Comparison of ENCODE assay signal across 7 cellular contexts in genomic region chr19:10544242-10544752, GRCh38. TPM values are rescaled to one million over a fixed set of nuclear protein-coding genes. Genes with fewer than 3 reads are reported as not detected.
A peak's percentile ranks its signal among the peaks of the same experiment; 100 is the strongest.
DNase-seq lines count a peak whose midpoint lies in the region; ATAC-seq and TF ChIP-seq lines count a peak whose summit lies in the region.

No MANE protein-coding gene starts in this region.

- H3K9me3 Mint-ChIP-seq in activated naive CD4-positive, alpha-beta T cell treated with anti-CD3 and anti-CD28 coated beads, Interleukin-2, amount 50 U/mL, for 72 hours = no peaks in the 10 kb centered on the region

- ATAC-seq in activated naive CD4-positive, alpha-beta T cell treated with anti-CD3 and anti-CD28 coated beads, Interleukin-2, amount 50 U/mL, for 72 hours = peak; percentile 25 to 27

- in situ Hi-C loops in GM13977 (cut with MboI; ENCODE audit: low pct_unique_long_range_greater_than_20kb, low sequenced_read_pairs, unreplicated experiment) = no loop called here

- H3K36me3 Mint-ChIP-seq in activated naive CD4-positive, alpha-beta T cell treated with anti-CD3 and anti-CD28 coated beads, Interleukin-2, amount 50 U/mL, for 72 hours = peaks cover 0 to 8% of the 10 kb centered on the region in 2 donors

- H3K9me3 ChIP-seq in smooth muscle cell (replicated peaks; ENCODE audit: low read depth) = no peaks in the 10 kb centered on the region

- DNase-seq in GM13977 (ENCODE audit: low spot score) (peak; percentile 62), HUDEP-2 (lab: John Stamatoyannopoulos, UW; ENCODE audit: unreplicated experiment in 76 of 76) (peak in 42 of 76 experiments; percentile 13 to 69 (median 35)), smooth muscle cell (lab: John Stamatoyannopoulos, UW; ENCODE audit: unreplicated experiment) (no peak), GM19238 (ENCODE audit: insufficient read length, low spot score) (no peak), NCI-H128 (lab: John Stamatoyannopoulos, UW; ENCODE audit: unreplicated experiment) (no peak)
- DNase-seq in activated naive CD4-positive, alpha-beta T cell treated with anti-CD3 and anti-CD28 coated beads, Interleukin-2, amount 50 U/mL, for 72 hours (ENCODE audit: low spot score in 2 of 2) = peak in 1 of 2 donors; percentile 33

- H3K36me3 ChIP-seq in smooth muscle cell (ENCODE audit: low read depth) = no peaks in the 10 kb centered on the region

- peak overlapping the region; percentile 87 for H3K9ac ChIP-seq in smooth muscle cell (ENCODE audit: low read depth)

- peaks cover 9% of the 10 kb centered on the region for H4K20me1 ChIP-seq in smooth muscle cell (ENCODE audit: low read depth)

- H3K27ac Mint-ChIP-seq in activated naive CD4-positive, alpha-beta T cell treated with anti-CD3 and anti-CD28 coated beads, Interleukin-2, amount 50 U/mL, for 72 hours = peak overlapping the region; percentile 92 to 98

- H2AFZ ChIP-seq in smooth muscle cell (ENCODE audit: low read depth) = peak overlapping the region; percentile 87

- H3K4me2 ChIP-seq in smooth muscle cell = peak overlapping the region; percentile 83

- H3K27me3 ChIP-seq in smooth muscle cell (ENCODE audit: low read depth) = no peaks in the 10 kb centered on the region

- H3F3A ChIP-seq in smooth muscle cell (ENCODE audit: low read depth) = no peaks in the 10 kb centered on the region

- no peak overlapping the region for H3K27ac ChIP-seq in smooth muscle cell (ENCODE audit: low read depth)

- WGBS in smooth muscle cell (ENCODE audit: low lambda C conversion rate) = 34% methylated on average over 17 of the region's 22 CpGs

- H3K4me3 ChIP-seq in iPS-11a (ENCODE audit: low read depth, low read length) (peak overlapping the region; percentile 78), smooth muscle cell (peak overlapping the region; percentile 96)

- TF ChIP-seq CTCF in GM13977 (IDR thresholded peaks at IDR 0.05; ENCODE audit: extremely low read depth, insufficient read depth, missing control alignments) = no peak
- no peak for TF ChIP-seq CTCF in smooth muscle cell (IDR thresholded peaks at IDR 0.05; ENCODE audit: borderline replicate concordance, insufficient read depth, poor library complexity, severe bottlenecking)

- peaks cover 6% of the 10 kb centered on the region for H3K4me1 ChIP-seq in smooth muscle cell (ENCODE audit: low read depth)

- H3K79me2 ChIP-seq in smooth muscle cell (ENCODE audit: low read depth) = peaks cover 35% of the 10 kb centered on the region

RNA-seq across cellular contexts. Expression of gene ATG4D, which starts 0.6 kb away (rescaled TPM):
- total RNA-seq in activated naive CD4-positive, alpha-beta T cell treated with anti-CD3 and anti-CD28 coated beads, Interleukin-2, amount 50 U/mL, for 72 hours = 10 to 100 TPM; 21.0 to 67.4 TPM
- total RNA-seq in smooth muscle cell = 12.9 and 13.8 TPM in 2 replicates
- polyA plus RNA-seq in smooth muscle cell = 19.0 and 29.7 TPM in 2 replicates

RNA-seq across cellular contexts. Expression of gene KRI1, which starts 21.5 kb away (rescaled TPM):
- total RNA-seq in activated naive CD4-positive, alpha-beta T cell treated with anti-CD3 and anti-CD28 coated beads, Interleukin-2, amount 50 U/mL, for 72 hours = 10 to 100 TPM; 55.6 to 62.7 TPM
- total RNA-seq in smooth muscle cell = 4.9 and 7.1 TPM in 2 replicates
- 10.1 and 18.0 TPM in 2 replicates for polyA plus RNA-seq in smooth muscle cell

RNA-seq across cellular contexts. Expression of gene CDKN2D, which starts 24.5 kb away (rescaled TPM):
- 100 to 1,000 TPM in 1 of 2 donors, 10 to 100 TPM in 1; 43.4 to 248 TPM for total RNA-seq in activated naive CD4-positive, alpha-beta T cell treated with anti-CD3 and anti-CD28 coated beads, Interleukin-2, amount 50 U/mL, for 72 hours
- 5.4 and 10.1 TPM in 2 replicates for total RNA-seq in smooth muscle cell
- 22.2 and 25.3 TPM in 2 replicates for polyA plus RNA-seq in smooth muscle cell

RNA-seq across cellular contexts. Expression of gene S1PR5, which starts 27.1 kb away (rescaled TPM):
- total RNA-seq in activated naive CD4-positive, alpha-beta T cell treated with anti-CD3 and anti-CD28 coated beads, Interleukin-2, amount 50 U/mL, for 72 hours = under 1 TPM; 0.23 to 0.27 TPM
- total RNA-seq in smooth muscle cell = 5.3 and 6.3 TPM in 2 replicates
- 6.8 and 9.0 TPM in 2 replicates for polyA plus RNA-seq in smooth muscle cell

RNA-seq across cellular contexts. Expression of gene KEAP1, which starts 41.1 kb away (rescaled TPM):
- 10 to 100 TPM; 68.2 to 68.4 TPM for total RNA-seq in activated naive CD4-positive, alpha-beta T cell treated with anti-CD3 and anti-CD28 coated beads, Interleukin-2, amount 50 U/mL, for 72 hours
- 24.9 and 39.3 TPM in 2 replicates for total RNA-seq in smooth muscle cell
- 53.1 and 60.4 TPM in 2 replicates for polyA plus RNA-seq in smooth muscle cell

Comparison
In these comparisons a context has a peak if more than half of its experiments do, and no peak if none do; other contexts are left out.
1. DNase-seq: peak in GM13977 (single experiment) and HUDEP-2 (42 of 76); none in smooth muscle cell (single experiment), GM19238 (single experiment) and NCI-H128 (single experiment).